Comparison of ENCODE assay signal across 8 cellular contexts in the genomic region with DNA sequence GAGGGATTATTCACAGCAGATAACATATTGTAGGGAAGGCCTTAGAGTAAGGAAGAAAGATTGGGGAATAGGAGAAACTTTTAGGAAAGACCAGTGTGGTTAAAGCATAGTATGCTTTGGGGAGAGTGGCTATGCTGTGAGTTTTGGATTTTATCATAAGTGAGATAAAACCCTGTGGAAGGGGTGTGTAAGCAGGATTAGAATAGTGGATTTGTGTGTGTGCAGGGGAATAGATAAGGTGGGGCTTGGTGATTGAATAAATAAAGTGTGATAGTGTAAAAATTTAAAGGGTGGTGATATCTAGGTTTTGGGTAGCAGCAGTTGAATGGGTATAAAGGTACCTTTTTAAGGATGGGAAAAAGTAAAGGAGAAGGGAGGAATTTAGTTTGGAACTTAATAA.
"Had no signal": no experiment of that assay in that cellular context is flagged by ENCODE, and none has a peak within 500 bp of the region (broad histone marks: within the 10 kb centered on the region; RNA-seq: fewer than 3 reads in every experiment).

No MANE protein-coding gene starts in this region.

- H3K4me1 Mint-ChIP-seq: GM23338, H9 had no signal

- H3K4me3 Mint-ChIP-seq: GM23338, H9 had no signal

- DNase-seq: H9, HCEC 1CT, IMR-90, KBM-7 had no signal

- H3K4me2 ChIP-seq: GM23338 had no signal

- FAIRE-seq: H1, H54, HTR-8/SVneo had no signal

- H3K27ac Mint-ChIP-seq: GM23338 had no signal

- ATAC-seq: GM23338 had no signal

- H3K4me3 ChIP-seq: GM23338 had no signal

- H3K9me3 Mint-ChIP-seq: GM23338, H9 had no signal
